In genomic region chr12:47809518-47809917, GRCh38 we compare ENCODE assay signal across 8 cellular contexts. TPM values are rescaled to one million over a fixed set of nuclear protein-coding genes. Genes with fewer than 3 reads are reported as not detected.
A peak's percentile ranks its signal among the peaks of the same experiment; 100 is the strongest.
DNase-seq lines count a peak whose midpoint lies in the region; ATAC-seq and TF ChIP-seq lines count a peak whose summit lies in the region.
"Not testable (repeated sequence)": the region's sequence is repeated elsewhere in the genome, so short reads cannot be mapped to it uniquely, and the experiment has no call there.

No MANE protein-coding gene starts in this region.

- peaks cover 25% of the 10 kb centered on the region for H3K79me2 ChIP-seq in OCI-LY1 (ENCODE audit: insufficient read depth, low read length)

- peak overlapping the region; percentile 81; the same call in 1 of the 2 replicates for H3K9ac ChIP-seq in OCI-LY1 (ENCODE audit: low read length)

- not testable (repeated sequence) for H3K9me2 ChIP-seq in OCI-LY1 (ENCODE audit: low read depth, low read length)

- peak overlapping the region in 6 of 7 donors; percentile 41 to 97 (median 94) for H3K27ac Mint-ChIP-seq in CD4-positive, alpha-beta memory T cell
- peak overlapping the region; percentile 99 for H3K27ac Mint-ChIP-seq in activated CD4-positive, alpha-beta memory T cell treated with anti-CD3 and anti-CD28 coated beads for 36 hours
- peak overlapping the region; percentile 98 for H3K27ac Mint-ChIP-seq in activated naive CD8-positive, alpha-beta T cell treated with anti-CD3 and anti-CD28 coated beads, Interleukin-2, amount 50 U/mL, for 24 hours
- H3K27ac Mint-ChIP-seq in endothelial cell (ENCODE audit: unreplicated experiment) (peak overlapping the region; percentile 77), memory B cell (peak overlapping the region; percentile 94)

- ATAC-seq in activated naive CD8-positive, alpha-beta T cell treated with anti-CD3 and anti-CD28 coated beads, Interleukin-2, amount 50 U/mL, for 24 hours; memory B cell (ENCODE audit: low read depth); gastrocnemius medialis: not testable (repeated sequence)

- H4K20me1 ChIP-seq in OCI-LY1 (ENCODE audit: insufficient read depth, low read length) = not testable (repeated sequence)

- 86 to 91% methylated on average over 9 of the region's 9 CpGs for WGBS in tibial nerve, 2 donors

- CTCF ChIA-PET in CD4-positive, alpha-beta memory T cell (lab: Charles Lee; ENCODE audit: partially characterized antibody) = interaction anchor here (0.7 to 20.2 kb wide), 10 partner anchors 8 to 94 kb away, joined by 3 to 568 read pairs (median 6); no protein-coding TSS in a partner anchor
- CTCF ChIA-PET in activated CD4-positive, alpha-beta memory T cell treated with anti-CD3 and anti-CD28 coated beads for 36 hours (lab: Charles Lee) = interaction anchor here (1.2 to 28.1 kb wide), 7 partner anchors 9 to 95 kb away, joined by 3 to 795 read pairs (median 7); partner anchors contain the start of genes HDAC7 and VDR

- DNase-seq in CD4-positive, alpha-beta memory T cell; activated naive CD8-positive, alpha-beta T cell treated with anti-CD3 and anti-CD28 coated beads, Interleukin-2, amount 50 U/mL, for 24 hours; endothelial cell (ENCODE audit: low spot score); memory B cell (ENCODE audit: low spot score in 2 of 2); gastrocnemius medialis; tibial nerve (ENCODE audit: low spot score in 2 of 2): not testable (repeated sequence)
- peak; percentile 29 for DNase-seq in activated CD4-positive, alpha-beta memory T cell treated with anti-CD3 and anti-CD28 coated beads for 36 hours

- TF ChIP-seq EP300 in tibial nerve (IDR thresholded peaks at IDR 0.05) = not testable (repeated sequence)

- H3K36me3 Mint-ChIP-seq in CD4-positive, alpha-beta memory T cell = peaks cover 7 to 28% of the 10 kb centered on the region in 2 donors
- peaks cover 67% of the 10 kb centered on the region for H3K36me3 Mint-ChIP-seq in activated CD4-positive, alpha-beta memory T cell treated with anti-CD3 and anti-CD28 coated beads for 36 hours
- peaks cover 42% of the 10 kb centered on the region for H3K36me3 Mint-ChIP-seq in activated naive CD8-positive, alpha-beta T cell treated with anti-CD3 and anti-CD28 coated beads, Interleukin-2, amount 50 U/mL, for 24 hours (ENCODE audit: low read depth)
- H3K36me3 Mint-ChIP-seq in endothelial cell (ENCODE audit: low read depth, unreplicated experiment) = peaks cover 24% of the 10 kb centered on the region
- not testable (repeated sequence) for H3K36me3 Mint-ChIP-seq in memory B cell

- H3K4me3 Mint-ChIP-seq in CD4-positive, alpha-beta memory T cell = peak overlapping the region in 4 of 8 donors; percentile 21 to 80 (median 46)
- H3K4me3 Mint-ChIP-seq in activated CD4-positive, alpha-beta memory T cell treated with anti-CD3 and anti-CD28 coated beads for 36 hours = peak overlapping the region; percentile 41
- peak overlapping the region; percentile 90 for H3K4me3 Mint-ChIP-seq in activated naive CD8-positive, alpha-beta T cell treated with anti-CD3 and anti-CD28 coated beads, Interleukin-2, amount 50 U/mL, for 24 hours
- H3K4me3 Mint-ChIP-seq in endothelial cell (ENCODE audit: unreplicated experiment) = not testable (repeated sequence)
- H3K4me3 Mint-ChIP-seq in memory B cell = peak overlapping the region; percentile 14

- not testable (repeated sequence) for H3K9me3 ChIP-seq in CD4-positive, alpha-beta memory T cell (ENCODE audit: control insufficient read depth in 1 of 2, low read length in 2 of 2); OCI-LY1 (ENCODE audit: low read length); gastrocnemius medialis; tibial nerve

- H3K4me1 Mint-ChIP-seq in CD4-positive, alpha-beta memory T cell = peaks cover 79 to 100% (median 91%) of the 10 kb centered on the region in 4 donors
- peaks cover 90% of the 10 kb centered on the region for H3K4me1 Mint-ChIP-seq in activated CD4-positive, alpha-beta memory T cell treated with anti-CD3 and anti-CD28 coated beads for 36 hours (ENCODE audit: low read depth)
- H3K4me1 Mint-ChIP-seq in activated naive CD8-positive, alpha-beta T cell treated with anti-CD3 and anti-CD28 coated beads, Interleukin-2, amount 50 U/mL, for 24 hours = peaks cover 94% of the 10 kb centered on the region
- peaks cover 86% of the 10 kb centered on the region for H3K4me1 Mint-ChIP-seq in endothelial cell (ENCODE audit: unreplicated experiment)
- peaks cover 69% of the 10 kb centered on the region for H3K4me1 Mint-ChIP-seq in memory B cell

- H3K4me3 ChIP-seq in CD4-positive, alpha-beta memory T cell (ENCODE audit: low read length in 2 of 2); OCI-LY1 (ENCODE audit: low read depth, low read length, poor library complexity, severe bottlenecking); gastrocnemius medialis; tibial nerve: not testable (repeated sequence)

- POLR2A ChIA-PET in CD4-positive, alpha-beta memory T cell (lab: Charles Lee; ENCODE audit: partially characterized antibody) = interaction anchor here (0.9 to 21.9 kb wide), 6 partner anchors 10 to 104 kb away, joined by 3 to 516 read pairs (median 38); partner anchors contain the start of genes HDAC7 and RPAP3
- POLR2A ChIA-PET in activated CD4-positive, alpha-beta memory T cell treated with anti-CD3 and anti-CD28 coated beads for 36 hours (lab: Charles Lee) = interaction anchor here (0.6 to 16.2 kb wide), 7 partner anchors 10 to 75 kb away, joined by 3 to 540 read pairs (median 25); partner anchors contain the start of gene HDAC7

- not testable (repeated sequence) for H3K36me3 ChIP-seq in CD4-positive, alpha-beta memory T cell (ENCODE audit: insufficient read depth, low read length); gastrocnemius medialis; tibial nerve
- peaks cover 21% of the 10 kb centered on the region for H3K36me3 ChIP-seq in OCI-LY1 (ENCODE audit: insufficient read depth, low read length)

- H3K27ac ChIP-seq in CD4-positive, alpha-beta memory T cell (ENCODE audit: low read depth, low read length) = peak overlapping the region; percentile 91
- H3K27ac ChIP-seq in OCI-LY1 (ENCODE audit: low read depth, low read length, poor library complexity, severe bottlenecking) = peak overlapping the region; percentile 98
- H3K27ac ChIP-seq in gastrocnemius medialis = peak overlapping the region; percentile 85 to 94 (median 92)
- H3K27ac ChIP-seq in tibial nerve = peak overlapping the region; percentile 11 to 99 (median 97)

- H3K9me3 Mint-ChIP-seq in CD4-positive, alpha-beta memory T cell; activated CD4-positive, alpha-beta memory T cell treated with anti-CD3 and anti-CD28 coated beads for 36 hours; activated naive CD8-positive, alpha-beta T cell treated with anti-CD3 and anti-CD28 coated beads, Interleukin-2, amount 50 U/mL, for 24 hours; endothelial cell (ENCODE audit: unreplicated experiment); memory B cell: not testable (repeated sequence)

- H2AFZ ChIP-seq in OCI-LY1 (ENCODE audit: low read length) = not testable (repeated sequence)

- not testable (repeated sequence) for H3K27me3 ChIP-seq in CD4-positive, alpha-beta memory T cell (ENCODE audit: insufficient read depth, low read length); OCI-LY1 (ENCODE audit: insufficient read depth, low read length); gastrocnemius medialis; tibial nerve

- in situ Hi-C loops in gastrocnemius medialis (cut with MboI; ENCODE audit: low sequenced_read_pairs in 4 of 4) = not testable (repeated sequence)

- TF ChIP-seq CTCF in OCI-LY1 (IDR thresholded peaks at IDR 0.05; ENCODE audit: low read length); endothelial cell (IDR thresholded peaks at IDR 0.05; ENCODE audit: unreplicated experiment); gastrocnemius medialis (IDR thresholded peaks at IDR 0.05 in 4 of 5, conservative IDR thresholded peaks at IDR 0.05 in 1 of 5); tibial nerve (IDR thresholded peaks at IDR 0.05): not testable (repeated sequence)

- H3K4me1 ChIP-seq in CD4-positive, alpha-beta memory T cell (ENCODE audit: insufficient read depth, low read length) = peaks cover 98% of the 10 kb centered on the region
- H3K4me1 ChIP-seq in OCI-LY1 (ENCODE audit: insufficient read depth, low read length, severe bottlenecking) (peaks cover 98% of the 10 kb centered on the region), gastrocnemius medialis (peaks cover 93 to 98% of the 10 kb centered on the region in 2 donors), tibial nerve (peaks cover 6 to 100% (median 94%) of the 10 kb centered on the region in 4 donors)

- not testable (repeated sequence) for H3F3A ChIP-seq in OCI-LY1 (ENCODE audit: insufficient read depth, low read length)

- not testable (repeated sequence) for TF ChIP-seq POLR2A in gastrocnemius medialis (IDR thresholded peaks at IDR 0.05); tibial nerve (IDR thresholded peaks at IDR 0.05)

- intact Hi-C loops in CD4-positive, alpha-beta memory T cell (cut with micrococcal nuclease) = loop anchor here (2.0 kb wide), 1 partner anchor 31 kb away; no protein-coding TSS in a partner anchor
- intact Hi-C loops in activated CD4-positive, alpha-beta memory T cell treated with anti-CD3 and anti-CD28 coated beads for 36 hours (cut with micrococcal nuclease) = loop anchor here (2.0 kb wide), 4 partner anchors 37 to 907 kb away; partner anchors contain the start of genes CCNT1, SLC48A1 and VDR
- intact Hi-C loops in gastrocnemius medialis (cut with DNase I; ENCODE audit: low total_unique reads) = not testable (repeated sequence)

- H3K27me3 Mint-ChIP-seq in CD4-positive, alpha-beta memory T cell; activated CD4-positive, alpha-beta memory T cell treated with anti-CD3 and anti-CD28 coated beads for 36 hours; activated naive CD8-positive, alpha-beta T cell treated with anti-CD3 and anti-CD28 coated beads, Interleukin-2, amount 50 U/mL, for 24 hours; memory B cell: not testable (repeated sequence)
- peaks cover 36% of the 10 kb centered on the region for H3K27me3 Mint-ChIP-seq in endothelial cell (ENCODE audit: unreplicated experiment)

- peak overlapping the region; percentile 84; the same call in 1 of the 2 replicates for H3K4me2 ChIP-seq in OCI-LY1 (ENCODE audit: low read length)

RNA-seq across cellular contexts. Expression of gene HDAC7, which starts 10.2 kb away (rescaled TPM):
- 100 to 1,000 TPM; 139 to 142 TPM for total RNA-seq in CD4-positive, alpha-beta memory T cell
- polyA plus RNA-seq in CD4-positive, alpha-beta memory T cell = 10 to 100 TPM in 1 of 2 donors, 1 to 10 TPM in 1; 7.9 to 26.8 TPM
- 100 to 1,000 TPM; 257 to 280 TPM for total RNA-seq in activated CD4-positive, alpha-beta memory T cell treated with anti-CD3 and anti-CD28 coated beads for 36 hours
- total RNA-seq in endothelial cell (ENCODE audit: unreplicated experiment) (387 TPM), gastrocnemius medialis (10 to 100 TPM; 12.2 to 27.1 (median 17.0) TPM), tibial nerve (100 to 1,000 TPM in 2 of 4 donors, 10 to 100 TPM in 2; 90.4 to 186 (median 98.4) TPM)

RNA-seq across cellular contexts. Expression of gene SLC48A1, which starts 36.5 kb away (rescaled TPM):
- total RNA-seq in CD4-positive, alpha-beta memory T cell = 10 to 100 TPM; 12.1 to 12.3 TPM
- 1 to 10 TPM; 8.7 to 9.0 TPM for polyA plus RNA-seq in CD4-positive, alpha-beta memory T cell
- 10 to 100 TPM; 13.7 to 16.2 TPM for total RNA-seq in activated CD4-positive, alpha-beta memory T cell treated with anti-CD3 and anti-CD28 coated beads for 36 hours
- total RNA-seq in endothelial cell (ENCODE audit: unreplicated experiment) = 65.5 TPM
- total RNA-seq in gastrocnemius medialis = 10 to 100 TPM; 28.3 to 62.6 (median 45.6) TPM
- total RNA-seq in tibial nerve = 10 to 100 TPM; 24.6 to 37.9 (median 33.8) TPM

RNA-seq across cellular contexts. Expression of gene RAPGEF3, which starts 50.8 kb away (rescaled TPM):
- total RNA-seq in CD4-positive, alpha-beta memory T cell = under 1 TPM; 0.15 to 0.39 TPM
- under 1 TPM in 1 of 2 donors, not detected in 1; 0.14 TPM for polyA plus RNA-seq in CD4-positive, alpha-beta memory T cell
- 1 to 10 TPM; 2.1 to 2.5 TPM for total RNA-seq in activated CD4-positive, alpha-beta memory T cell treated with anti-CD3 and anti-CD28 coated beads for 36 hours
- total RNA-seq in endothelial cell (ENCODE audit: unreplicated experiment) (81.5 TPM), gastrocnemius medialis (10 to 100 TPM; 17.0 to 27.0 (median 22.3) TPM), tibial nerve (100 to 1,000 TPM in 1 of 4 donors, 10 to 100 TPM in 3; 47.3 to 109 (median 83.6) TPM)

Comparison
In these comparisons a context has a peak if more than half of its experiments do, and no peak if none do; other contexts are left out.
1. RNA of gene RAPGEF3, which starts 50.8 kb away (total RNA-seq): 47.3 to 109 TPM in tibial nerve, 81.5 TPM in endothelial cell (single experiment) and 17.0 to 27.0 TPM in gastrocnemius medialis; 2.1 to 2.5 TPM in activated CD4-positive, alpha-beta memory T cell treated with anti-CD3 and anti-CD28 coated beads for 36 hours and 0.15 to 0.39 TPM in CD4-positive, alpha-beta memory T cell; every median in the first group is over 4 times any median in the second.
2. Peak in every context shown above with its lines, with median percentiles within 50 percentile points of each other: H3K27ac ChIP-seq and H3K27ac Mint-ChIP-seq.